Comparison of ENCODE assay signal across 15 cellular contexts in genomic region chr1:11616766-11617165, GRCh38. TPM values are rescaled to one million over a fixed set of nuclear protein-coding genes. Genes with fewer than 3 reads are reported as not detected.
"Had no signal": no experiment of that assay in that cellular context is flagged by ENCODE, and none has a peak within 500 bp of the region (broad histone marks: within the 10 kb centered on the region; RNA-seq: fewer than 3 reads in every experiment).

No MANE protein-coding gene starts in this region.

- H3K27ac ChIP-seq: RWPE1 had no signal

- H3K9ac ChIP-seq: SK-N-SH had no signal

- H3K9me3 Mint-ChIP-seq: T-cell; T-helper 1 cell treated with Interleukin-12 subunit alpha and Interleukin-12 subunit beta and Interleukin-4 antibody, amounts not matched to agents 30 μg/mL and 1 μg/mL, for 36 hours had no signal

- H3K9me3 ChIP-seq: SK-N-SH had no signal

- H3K4me2 ChIP-seq: SK-N-SH had no signal

- ATAC-seq: T-cell had no signal

- H3K4me3 Mint-ChIP-seq: T-cell; T-helper 1 cell treated with Interleukin-12 subunit alpha and Interleukin-12 subunit beta and Interleukin-4 antibody, amounts not matched to agents 30 μg/mL and 1 μg/mL, for 36 hours had no signal

- H3K4me1 Mint-ChIP-seq: T-cell had no signal

- DNase-seq: KBM-7, MV-4-11, NCI-H1048, NCI-H1105, NCI-H1436 treated with DMSO at 0.1 percent for 48 hours, NCI-H187 treated with DMSO at 0.1 percent for 48 hours, NCI-H2171 treated with DMSO at 0.1 percent for 48 hours, NCI-H748 treated with DMSO at 0.1 percent for 48 hours, SK-N-SH, SW 1271, T-cell had no signal

- H3K27ac Mint-ChIP-seq: T-cell; T-helper 1 cell treated with Interleukin-12 subunit alpha and Interleukin-12 subunit beta and Interleukin-4 antibody, amounts not matched to agents 30 μg/mL and 1 μg/mL, for 36 hours had no signal

- H3K36me3 Mint-ChIP-seq: T-cell had no signal

RNA-seq across cellular contexts. Expression of gene FBXO2, which starts 37.5 kb away (rescaled TPM):
- total RNA-seq: HT-29, LHCN-M2 had no signal

RNA-seq across cellular contexts. Expression of gene FBXO6, which starts 47.2 kb away (rescaled TPM):
- total RNA-seq: HT-29 had no signal
